In the genomic region with DNA sequence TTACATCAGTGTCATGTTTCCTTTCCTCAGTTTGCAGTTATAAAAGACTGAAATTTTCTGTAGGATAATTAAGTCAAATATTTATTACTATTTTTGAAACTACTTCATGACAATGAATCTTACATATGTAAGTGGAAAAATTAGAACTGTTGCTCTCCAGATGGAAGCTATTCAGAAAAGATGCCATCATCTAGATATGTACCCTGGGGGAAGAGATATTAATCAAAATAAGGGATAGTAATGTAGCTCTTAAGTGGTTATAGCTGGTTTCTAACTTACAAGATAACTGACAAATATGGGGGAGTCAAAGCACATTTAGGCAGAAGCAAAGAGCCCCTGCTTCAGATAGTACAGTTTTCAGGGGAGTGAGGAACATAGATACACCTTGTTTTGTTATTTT, we compare ENCODE assay signal across 4 cellular contexts. TPM values are rescaled to one million over a fixed set of nuclear protein-coding genes. Genes with fewer than 3 reads are reported as not detected.
"Had no signal": no experiment of that assay in that cellular context is flagged by ENCODE, and none has a peak within 500 bp of the region (broad histone marks: within the 10 kb centered on the region; RNA-seq: fewer than 3 reads in every experiment).

No MANE protein-coding gene starts in this region.

- DNase-seq: GDM1, GF-D8 had no signal

- H3K4me3 ChIP-seq: GM12878 had no signal

RNA-seq across cellular contexts. Expression of a gene that starts 38.1 kb away (rescaled TPM):
- total RNA-seq: G401, GM12878 had no signal
- polyA plus RNA-seq: GM12878 had no signal
